Comparison of ENCODE assay signal across 2 cellular contexts in genomic region chr10:124860426-124860825, GRCh38.
"Had no signal": no experiment of that assay in that cellular context is flagged by ENCODE, and none has a peak within 500 bp of the region (broad histone marks: within the 10 kb centered on the region; RNA-seq: fewer than 3 reads in every experiment).

No MANE protein-coding gene starts in this region.

- DNase-seq: IMR-90, KBM-7 had no signal
